ENCODE assay signal across 10 cellular contexts in the genomic region with DNA sequence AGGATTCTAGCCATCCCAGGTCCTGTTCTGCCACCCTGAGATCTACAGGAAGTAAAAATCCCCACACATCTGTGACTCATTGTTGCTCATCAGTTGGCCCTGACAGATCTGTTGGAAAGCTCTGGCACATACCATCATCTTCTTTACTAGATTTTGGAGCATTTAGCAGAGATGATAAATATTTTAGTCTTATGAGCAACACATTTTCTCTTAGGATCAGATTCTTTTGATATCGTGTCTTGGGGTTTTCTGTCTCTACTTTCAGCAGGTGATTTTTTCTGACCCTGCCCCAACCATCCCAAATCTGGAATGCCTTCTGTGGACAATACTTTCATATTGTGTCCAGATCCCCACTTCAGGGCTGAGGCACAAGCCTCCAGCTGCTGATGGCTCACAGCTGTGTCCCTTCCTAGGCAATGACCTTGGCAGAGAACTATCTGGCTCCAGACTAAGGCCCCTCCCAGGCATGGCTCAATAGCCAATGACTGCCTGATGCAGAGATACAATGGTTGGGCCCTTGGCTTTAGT.
A peak's percentile ranks its signal among the peaks of the same experiment; 100 is the strongest.
DNase-seq lines count a peak whose midpoint lies in the region; TF ChIP-seq lines count a peak whose summit lies in the region.
"Had no signal": no experiment of that assay in that cellular context is flagged by ENCODE, and none has a peak within 500 bp of the region (broad histone marks: within the 10 kb centered on the region; RNA-seq: fewer than 3 reads in every experiment).

No MANE protein-coding gene starts in this region.

- H3K27ac ChIP-seq in ovary, result no peak overlapping the region

- TF ChIP-seq CTCF in ovary (IDR thresholded peaks at IDR 0.05), result no peak
- TF ChIP-seq CTCF in mesothelial cell of epicardium (IDR thresholded peaks at IDR 0.05; ENCODE audit: unreplicated experiment), result no peak

- no peaks in the 10 kb centered on the region for H3K9me3 ChIP-seq in ovary

- no peak for TF ChIP-seq EP300 in ovary (IDR thresholded peaks at IDR 0.05)

- H3K27me3 ChIP-seq in ovary (no peaks in the 10 kb centered on the region), H7 (ENCODE audit: control insufficient read depth, insufficient read depth, low read length) (no peaks in the 10 kb centered on the region)

- H3K36me3 ChIP-seq in ovary, result no peaks in the 10 kb centered on the region
- no peaks in the 10 kb centered on the region for H3K36me3 ChIP-seq in H7 (replicated peaks; ENCODE audit: control insufficient read depth, insufficient read depth, low read length)

- intact Hi-C loops in ovary (cut with DNase I), result no loop called here

- TF ChIP-seq POLR2A in ovary (IDR thresholded peaks at IDR 0.05), result no peak

- H3K4me1 ChIP-seq in ovary (ENCODE audit: insufficient read depth), result peaks cover 12% of the 10 kb centered on the region

- H3K4me3 Mint-ChIP-seq in mesothelial cell of epicardium, result no peak overlapping the region
- H3K4me3 Mint-ChIP-seq: activated CD4-positive, alpha-beta T cell treated with anti-CD3 and anti-CD28 coated beads, Interleukin-2, amount 10 ng/mL, durations not matched to agents 24 days and 14 days had no signal

- no peaks in the 10 kb centered on the region for H3K27me3 Mint-ChIP-seq in mesothelial cell of epicardium (ENCODE audit: low read depth)

- H3K4me1 Mint-ChIP-seq in mesothelial cell of epicardium, result no peaks in the 10 kb centered on the region
- H3K4me1 Mint-ChIP-seq: activated CD4-positive, alpha-beta T cell treated with anti-CD3 and anti-CD28 coated beads, Interleukin-2, amount 10 ng/mL, durations not matched to agents 24 days and 14 days had no signal

- DNase-seq in COLO829 (ENCODE audit: low spot score) (peak; percentile 74), OCI-M1 (lab: John Stamatoyannopoulos, UW) (peak; percentile 17), fibroblast of gingiva (ENCODE audit: low read depth) (peak; percentile 80), ovary (peak in 4 of 5 donors; percentile 29 to 44 (median 36)), mesothelial cell of epicardium (ENCODE audit: low spot score in 2 of 2, unreplicated experiment in 2 of 2) (no peak), H7 (no peak)
- no peak for DNase-seq in stimulated activated CD4-positive, alpha-beta T cell treated with anti-CD3 and anti-CD28 coated beads, Interleukin-4, amount 100 ng/mL, for 24 hours
- DNase-seq in effector CD4-positive, alpha-beta T cell, result no peak
- DNase-seq: activated CD4-positive, alpha-beta T cell treated with anti-CD3 and anti-CD28 coated beads, Interleukin-2, amount 10 ng/mL, durations not matched to agents 24 days and 14 days; occipital lobe had no signal

- 31 to 36% (median 32%) methylated on average over 1 of the region's 1 CpG for WGBS in ovary, 3 donors

- H3K4me3 ChIP-seq in ovary (no peak overlapping the region), H7 (ENCODE audit: insufficient read depth, low read depth, low read length) (no peak overlapping the region)

- no peak overlapping the region for H3K27ac Mint-ChIP-seq in mesothelial cell of epicardium
- H3K27ac Mint-ChIP-seq: activated CD4-positive, alpha-beta T cell treated with anti-CD3 and anti-CD28 coated beads, Interleukin-2, amount 10 ng/mL, durations not matched to agents 24 days and 14 days had no signal

- H3K36me3 Mint-ChIP-seq in mesothelial cell of epicardium, result no peaks in the 10 kb centered on the region

- H3K9me3 Mint-ChIP-seq in mesothelial cell of epicardium, result peaks cover 9% of the 10 kb centered on the region

Comparison
In these comparisons a context has a peak if more than half of its experiments do, and no peak if none do; other contexts are left out.
1. DNase-seq: peak in COLO829 (single experiment), OCI-M1 (single experiment), fibroblast of gingiva (single experiment) and ovary (4 of 5); none in stimulated activated CD4-positive, alpha-beta T cell treated with anti-CD3 and anti-CD28 coated beads, Interleukin-4, amount 100 ng/mL, for 24 hours (single experiment), mesothelial cell of epicardium (0 of 2), effector CD4-positive, alpha-beta T cell (single experiment) and H7 (single experiment).